ENCODE assay signal across 1 cellular context in the genomic region with DNA sequence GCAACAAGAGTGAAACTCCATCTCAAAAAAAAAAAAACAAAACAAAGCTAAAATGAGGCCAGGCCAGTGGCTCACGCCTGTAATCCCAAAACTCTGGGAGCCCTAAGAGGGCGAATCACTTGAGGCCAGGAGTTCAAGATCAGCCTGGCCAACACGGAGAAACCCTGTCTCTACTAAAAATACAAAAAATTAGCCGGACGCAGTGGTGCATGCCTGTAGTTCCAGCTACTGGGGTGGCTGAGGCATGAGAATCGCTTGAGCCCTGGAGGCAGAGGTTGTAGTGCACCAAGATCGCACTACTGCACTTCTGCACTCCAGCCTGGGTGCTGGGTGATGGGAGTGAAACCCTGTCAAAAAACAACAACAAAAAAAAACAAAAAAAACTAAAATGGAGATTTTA.
TF ChIP-seq lines count a peak whose summit lies in the region.

No MANE protein-coding gene starts in this region.

TF ChIP-seq in HCT116, 20 proteins besides CTCF, POLR2A, EP300 and RAD21 (continued from another document):
- TF ChIP-seq, protein P1, sequence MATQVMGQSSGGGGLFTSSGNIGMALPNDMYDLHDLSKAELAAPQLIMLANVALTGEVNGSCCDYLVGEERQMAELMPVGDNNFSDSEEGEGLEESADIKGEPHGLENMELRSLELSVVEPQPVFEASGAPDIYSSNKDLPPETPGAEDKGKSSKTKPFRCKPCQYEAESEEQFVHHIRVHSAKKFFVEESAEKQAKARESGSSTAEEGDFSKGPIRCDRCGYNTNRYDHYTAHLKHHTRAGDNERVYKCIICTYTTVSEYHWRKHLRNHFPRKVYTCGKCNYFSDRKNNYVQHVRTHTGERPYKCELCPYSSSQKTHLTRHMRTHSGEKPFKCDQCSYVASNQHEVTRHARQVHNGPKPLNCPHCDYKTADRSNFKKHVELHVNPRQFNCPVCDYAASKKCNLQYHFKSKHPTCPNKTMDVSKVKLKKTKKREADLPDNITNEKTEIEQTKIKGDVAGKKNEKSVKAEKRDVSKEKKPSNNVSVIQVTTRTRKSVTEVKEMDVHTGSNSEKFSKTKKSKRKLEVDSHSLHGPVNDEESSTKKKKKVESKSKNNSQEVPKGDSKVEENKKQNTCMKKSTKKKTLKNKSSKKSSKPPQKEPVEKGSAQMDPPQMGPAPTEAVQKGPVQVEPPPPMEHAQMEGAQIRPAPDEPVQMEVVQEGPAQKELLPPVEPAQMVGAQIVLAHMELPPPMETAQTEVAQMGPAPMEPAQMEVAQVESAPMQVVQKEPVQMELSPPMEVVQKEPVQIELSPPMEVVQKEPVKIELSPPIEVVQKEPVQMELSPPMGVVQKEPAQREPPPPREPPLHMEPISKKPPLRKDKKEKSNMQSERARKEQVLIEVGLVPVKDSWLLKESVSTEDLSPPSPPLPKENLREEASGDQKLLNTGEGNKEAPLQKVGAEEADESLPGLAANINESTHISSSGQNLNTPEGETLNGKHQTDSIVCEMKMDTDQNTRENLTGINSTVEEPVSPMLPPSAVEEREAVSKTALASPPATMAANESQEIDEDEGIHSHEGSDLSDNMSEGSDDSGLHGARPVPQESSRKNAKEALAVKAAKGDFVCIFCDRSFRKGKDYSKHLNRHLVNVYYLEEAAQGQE (IDR thresholded peaks at IDR 0.05; ENCODE audit: low read depth), result no peak
- TF ChIP-seq SP1 (IDR thresholded peaks at IDR 0.05; ENCODE audit: low read depth) (no peak), EGR1 (IDR thresholded peaks at IDR 0.05; ENCODE audit: low read depth) (no peak), SRF (IDR thresholded peaks at IDR 0.05; ENCODE audit: low read depth) (no peak), SIN3A (IDR thresholded peaks at IDR 0.05; ENCODE audit: low read depth) (no peak), EZH2phosphoT487 (IDR thresholded peaks at IDR 0.05; ENCODE audit: borderline replicate concordance) (no peak), EZH2 (IDR thresholded peaks at IDR 0.05) (no peak), CBX3 (IDR thresholded peaks at IDR 0.05; ENCODE audit: low read depth) (no peak)
- TF ChIP-seq, protein P2, sequence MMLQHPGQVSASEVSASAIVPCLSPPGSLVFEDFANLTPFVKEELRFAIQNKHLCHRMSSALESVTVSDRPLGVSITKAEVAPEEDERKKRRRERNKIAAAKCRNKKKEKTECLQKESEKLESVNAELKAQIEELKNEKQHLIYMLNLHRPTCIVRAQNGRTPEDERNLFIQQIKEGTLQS (IDR thresholded peaks at IDR 0.05), result no peak
- TF ChIP-seq, protein P3, sequence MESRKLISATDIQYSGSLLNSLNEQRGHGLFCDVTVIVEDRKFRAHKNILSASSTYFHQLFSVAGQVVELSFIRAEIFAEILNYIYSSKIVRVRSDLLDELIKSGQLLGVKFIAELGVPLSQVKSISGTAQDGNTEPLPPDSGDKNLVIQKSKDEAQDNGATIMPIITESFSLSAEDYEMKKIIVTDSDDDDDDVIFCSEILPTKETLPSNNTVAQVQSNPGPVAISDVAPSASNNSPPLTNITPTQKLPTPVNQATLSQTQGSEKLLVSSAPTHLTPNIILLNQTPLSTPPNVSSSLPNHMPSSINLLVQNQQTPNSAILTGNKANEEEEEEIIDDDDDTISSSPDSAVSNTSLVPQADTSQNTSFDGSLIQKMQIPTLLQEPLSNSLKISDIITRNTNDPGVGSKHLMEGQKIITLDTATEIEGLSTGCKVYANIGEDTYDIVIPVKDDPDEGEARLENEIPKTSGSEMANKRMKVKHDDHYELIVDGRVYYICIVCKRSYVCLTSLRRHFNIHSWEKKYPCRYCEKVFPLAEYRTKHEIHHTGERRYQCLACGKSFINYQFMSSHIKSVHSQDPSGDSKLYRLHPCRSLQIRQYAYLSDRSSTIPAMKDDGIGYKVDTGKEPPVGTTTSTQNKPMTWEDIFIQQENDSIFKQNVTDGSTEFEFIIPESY (IDR thresholded peaks at IDR 0.05; ENCODE audit: extremely low read depth, insufficient replicate concordance, low read length), result no peak
